Comparison of ENCODE assay signal across 11 cellular contexts in genomic region chr3:46986055-46986730, GRCh38. TPM values are rescaled to one million over a fixed set of nuclear protein-coding genes. Genes with fewer than 3 reads are reported as not detected.
A peak's percentile ranks its signal among the peaks of the same experiment; 100 is the strongest.
DNase-seq lines count a peak whose midpoint lies in the region; ATAC-seq, FAIRE-seq and TF ChIP-seq lines count a peak whose summit lies in the region.
"Had no signal": no experiment of that assay in that cellular context is flagged by ENCODE, and none has a peak within 500 bp of the region (broad histone marks: within the 10 kb centered on the region; RNA-seq: fewer than 3 reads in every experiment).

No MANE protein-coding gene starts in this region.

- H3K9ac ChIP-seq in keratinocyte (ENCODE audit: control insufficient read depth, extremely low read depth, insufficient read depth, low read length), result no peak overlapping the region

- no peak for ATAC-seq in activated CD8-positive, alpha-beta T cell treated with anti-CD3 and anti-CD28 coated beads, Interleukin-2, amount 10 ng/mL, durations not matched to agents 7 days and 5 days
- no peak for ATAC-seq in GM19328 (IDR thresholded peaks at IDR 0.05; ENCODE audit: unreplicated experiment)
- ATAC-seq: gastroesophageal sphincter had no signal

- H3K27ac Mint-ChIP-seq in activated naive CD4-positive, alpha-beta T cell treated with anti-CD3 and anti-CD28 coated beads, Interleukin-2, amount 10 ng/mL, durations not matched to agents 7 days and 5 days, result peak overlapping the region; percentile 92
- peak overlapping the region; percentile 93 for H3K27ac Mint-ChIP-seq in activated CD8-positive, alpha-beta T cell treated with anti-CD3 and anti-CD28 coated beads, Interleukin-2, amount 10 ng/mL, durations not matched to agents 7 days and 5 days
- peak overlapping the region; percentile 90 for H3K27ac Mint-ChIP-seq in type B pancreatic cell

- no peak overlapping the region for H3K4me3 ChIP-seq in keratinocyte (ENCODE audit: control insufficient read depth in 2 of 3, extremely low read depth in 1 of 3, insufficient read depth in 2 of 3, low read depth in 1 of 3, low read length in 3 of 3)
- H3K4me3 ChIP-seq: gastroesophageal sphincter, tibial nerve had no signal

- peaks cover 89% of the 10 kb centered on the region for H3K4me1 Mint-ChIP-seq in activated naive CD4-positive, alpha-beta T cell treated with anti-CD3 and anti-CD28 coated beads, Interleukin-2, amount 10 ng/mL, durations not matched to agents 7 days and 5 days
- H3K4me1 Mint-ChIP-seq in activated CD8-positive, alpha-beta T cell treated with anti-CD3 and anti-CD28 coated beads, Interleukin-2, amount 10 ng/mL, durations not matched to agents 7 days and 5 days (ENCODE audit: low read depth), result peaks cover 83% of the 10 kb centered on the region
- peaks cover 20% of the 10 kb centered on the region for H3K4me1 Mint-ChIP-seq in type B pancreatic cell (ENCODE audit: unreplicated experiment)

- H4K20me1 ChIP-seq in keratinocyte (ENCODE audit: control insufficient read depth, extremely low read depth, insufficient read depth, low read length), result no peaks in the 10 kb centered on the region

- peak overlapping the region; percentile 4 for H3K27ac ChIP-seq in keratinocyte (ENCODE audit: control insufficient read depth, insufficient read depth, low read length)
- H3K27ac ChIP-seq: tibial nerve had no signal

- H3K9me3 ChIP-seq in keratinocyte (ENCODE audit: control insufficient read depth, low read depth, low read length), result no peaks in the 10 kb centered on the region
- H3K9me3 ChIP-seq: gastroesophageal sphincter, tibial nerve had no signal

- H3K4me3 Mint-ChIP-seq in activated naive CD4-positive, alpha-beta T cell treated with anti-CD3 and anti-CD28 coated beads, Interleukin-2, amount 10 ng/mL, durations not matched to agents 7 days and 5 days, result peak overlapping the region; percentile 78
- peak overlapping the region; percentile 80 for H3K4me3 Mint-ChIP-seq in activated CD8-positive, alpha-beta T cell treated with anti-CD3 and anti-CD28 coated beads, Interleukin-2, amount 10 ng/mL, durations not matched to agents 7 days and 5 days
- H3K4me3 Mint-ChIP-seq in type B pancreatic cell, result peak overlapping the region; percentile 59

- POLR2A ChIA-PET in activated CD8-positive, alpha-beta T cell treated with anti-CD3 and anti-CD28 coated beads, Interleukin-2, amount 10 ng/mL, durations not matched to agents 7 days and 5 days (lab: Charles Lee), result interaction anchor here (2.5 kb wide), 1 partner anchor 8 kb away, joined by 22 read pairs; the partner anchor contains the start of genes CCDC12 and NBEAL2

- H3K4me1 ChIP-seq in keratinocyte (ENCODE audit: control insufficient read depth, extremely low read depth, insufficient read depth, low read length), result peaks cover 44% of the 10 kb centered on the region

- peak overlapping the region; percentile 3 for H3K4me2 ChIP-seq in keratinocyte (ENCODE audit: control insufficient read depth, extremely low read depth, insufficient read depth, low read depth, low read length)

- peaks cover 7 to 15% of the 10 kb centered on the region in 2 experiments for H3K36me3 ChIP-seq in keratinocyte (ENCODE audit: control insufficient read depth in 2 of 2, extremely low read depth in 1 of 2, insufficient read depth in 2 of 2, low read length in 2 of 2)

- H3K27me3 Mint-ChIP-seq in activated naive CD4-positive, alpha-beta T cell treated with anti-CD3 and anti-CD28 coated beads, Interleukin-2, amount 10 ng/mL, durations not matched to agents 7 days and 5 days, result no peaks in the 10 kb centered on the region
- H3K27me3 Mint-ChIP-seq in activated CD8-positive, alpha-beta T cell treated with anti-CD3 and anti-CD28 coated beads, Interleukin-2, amount 10 ng/mL, durations not matched to agents 7 days and 5 days (ENCODE audit: low read depth), result no peaks in the 10 kb centered on the region
- no peaks in the 10 kb centered on the region for H3K27me3 Mint-ChIP-seq in type B pancreatic cell

- TF ChIP-seq CTCF in keratinocyte (optimal IDR thresholded peaks at IDR 0.05 in 1 of 3, IDR thresholded peaks at IDR 0.05 in 1 of 3, conservative IDR thresholded peaks at IDR 0.05 in 1 of 3; ENCODE audit: extremely low read depth in 1 of 3, insufficient read depth in 2 of 3, low read length in 3 of 3) (no peak), type B pancreatic cell (conservative IDR thresholded peaks at IDR 0.05) (no peak)

- CTCF ChIA-PET in activated naive CD4-positive, alpha-beta T cell treated with anti-CD3 and anti-CD28 coated beads, Interleukin-2, amount 10 ng/mL, durations not matched to agents 7 days and 5 days (lab: Charles Lee), result interaction anchor here (0.8 to 1.2 kb wide), 2 partner anchors 12 to 17 kb away, joined by 3 read pairs; no protein-coding TSS in a partner anchor
- CTCF ChIA-PET in activated CD8-positive, alpha-beta T cell treated with anti-CD3 and anti-CD28 coated beads, Interleukin-2, amount 10 ng/mL, durations not matched to agents 7 days and 5 days (lab: Charles Lee), result interaction anchor here (0.9 to 2.3 kb wide), 2 partner anchors 12 to 20 kb away, joined by 3 to 10 read pairs; no protein-coding TSS in a partner anchor

- H3K9me1 ChIP-seq in keratinocyte (ENCODE audit: control insufficient read depth, extremely low read depth, insufficient read depth, low read length), result no peaks in the 10 kb centered on the region

- dilution Hi-C loops in keratinocyte (cut with MboI; ENCODE audit: extremely low pct_ligation_motif_present, low sequenced_read_pairs), result no loop called here

- peaks cover 19% of the 10 kb centered on the region for H3K79me2 ChIP-seq in keratinocyte (ENCODE audit: control insufficient read depth, insufficient read depth, low read length)

- H3K27me3 ChIP-seq in keratinocyte (ENCODE audit: control insufficient read depth, extremely low read depth, insufficient read depth, low read length), result no peaks in the 10 kb centered on the region
- H3K27me3 ChIP-seq: gastroesophageal sphincter, tibial nerve had no signal

- peaks cover 64% of the 10 kb centered on the region for H3K36me3 Mint-ChIP-seq in activated naive CD4-positive, alpha-beta T cell treated with anti-CD3 and anti-CD28 coated beads, Interleukin-2, amount 10 ng/mL, durations not matched to agents 7 days and 5 days
- H3K36me3 Mint-ChIP-seq in activated CD8-positive, alpha-beta T cell treated with anti-CD3 and anti-CD28 coated beads, Interleukin-2, amount 10 ng/mL, durations not matched to agents 7 days and 5 days (ENCODE audit: low read depth), result peaks cover 53% of the 10 kb centered on the region
- H3K36me3 Mint-ChIP-seq in type B pancreatic cell, result peaks cover 5% of the 10 kb centered on the region

- FAIRE-seq in keratinocyte (lab: Jason Lieb, UNC), result no peak

- no peak overlapping the region for H2AFZ ChIP-seq in keratinocyte (ENCODE audit: control insufficient read depth, low read length)

- H3K9me3 Mint-ChIP-seq in activated naive CD4-positive, alpha-beta T cell treated with anti-CD3 and anti-CD28 coated beads, Interleukin-2, amount 10 ng/mL, durations not matched to agents 7 days and 5 days, result no peaks in the 10 kb centered on the region
- no peaks in the 10 kb centered on the region for H3K9me3 Mint-ChIP-seq in activated CD8-positive, alpha-beta T cell treated with anti-CD3 and anti-CD28 coated beads, Interleukin-2, amount 10 ng/mL, durations not matched to agents 7 days and 5 days (ENCODE audit: insufficient read depth)
- H3K9me3 Mint-ChIP-seq in type B pancreatic cell, result no peaks in the 10 kb centered on the region

- DNase-seq in activated naive CD4-positive, alpha-beta T cell treated with anti-CD3 and anti-CD28 coated beads, Interleukin-2, amount 10 ng/mL, durations not matched to agents 7 days and 5 days, result no peak
- no peak for DNase-seq in activated naive CD4-positive, alpha-beta T cell (lab: John Stamatoyannopoulos, UW)
- no peak for DNase-seq in activated CD8-positive, alpha-beta T cell treated with anti-CD3 and anti-CD28 coated beads, Interleukin-2, amount 10 ng/mL, durations not matched to agents 7 days and 5 days
- DNase-seq in keratinocyte (ENCODE audit: low read depth, low spot score) (no peak), type B pancreatic cell (ENCODE audit: extremely low spot score, unreplicated experiment) (no peak), activated gamma-delta T cell (lab: John Stamatoyannopoulos, UW) (no peak)
- DNase-seq in activated CD4-positive, CD25-positive, alpha-beta regulatory T cell (lab: John Stamatoyannopoulos, UW), result no peak
- DNase-seq: NCI-H1092 had no signal

RNA-seq across cellular contexts. Expression of gene NBEAL2, which starts 6.7 kb away (rescaled TPM):
- total RNA-seq in activated CD8-positive, alpha-beta T cell treated with anti-CD3 and anti-CD28 coated beads, Interleukin-2, amount 10 ng/mL, durations not matched to agents 7 days and 5 days, result 100 to 1,000 TPM; 206 to 212 TPM
- 22.8 to 48.7 TPM (median 28.7 TPM) in 3 replicates for polyA plus RNA-seq in keratinocyte
- polyA plus RNA-seq in keratinocyte (2011; ENCODE audit: low read depth), result 192 TPM
- polyA plus RNA-seq in keratinocyte (2011; cell fraction: cytosol; rRNA removed), result 7.7 and 12.7 TPM in 2 replicates
- 208 and 280 TPM in 2 replicates for polyA plus RNA-seq in keratinocyte (2011; cell fraction: nucleus; rRNA removed)
- 36.1 and 107 TPM in 2 replicates for polyA plus RNA-seq in keratinocyte (2012; ENCODE audit: low replicate concordance)
- 53.4 to 109 TPM (median 55.2 TPM) in 3 replicates for polyA minus RNA-seq in keratinocyte
- 23.4 TPM for polyA minus RNA-seq in keratinocyte (2011; cell fraction: cytosol; rRNA and poly(A)+ RNA removed)
- 96.3 and 96.6 TPM in 2 replicates for polyA minus RNA-seq in keratinocyte (2011; cell fraction: nucleus; rRNA and poly(A)+ RNA removed)
- 115 and 241 TPM in 2 replicates for total RNA-seq in type B pancreatic cell (ENCODE audit: low replicate concordance)

RNA-seq across cellular contexts. Expression of gene CCDC12, which starts 9.6 kb away (rescaled TPM):
- total RNA-seq in activated CD8-positive, alpha-beta T cell treated with anti-CD3 and anti-CD28 coated beads, Interleukin-2, amount 10 ng/mL, durations not matched to agents 7 days and 5 days, result 10 to 100 TPM; 59.4 to 62.2 TPM
- polyA plus RNA-seq in keratinocyte, result 24.0 to 41.9 TPM (median 27.5 TPM) in 3 replicates
- polyA plus RNA-seq in keratinocyte (2011; ENCODE audit: low read depth), result 31.5 TPM
- polyA plus RNA-seq in keratinocyte (2011; cell fraction: cytosol; rRNA removed), result 16.8 and 27.1 TPM in 2 replicates
- 41.0 and 42.0 TPM in 2 replicates for polyA plus RNA-seq in keratinocyte (2011; cell fraction: nucleus; rRNA removed)
- polyA plus RNA-seq in keratinocyte (2012; ENCODE audit: low replicate concordance), result 34.8 and 39.2 TPM in 2 replicates
- polyA minus RNA-seq in keratinocyte, result 17.9 to 28.4 TPM (median 25.3 TPM) in 3 replicates
- 20.3 TPM for polyA minus RNA-seq in keratinocyte (2011; cell fraction: cytosol; rRNA and poly(A)+ RNA removed)
- polyA minus RNA-seq in keratinocyte (2011; cell fraction: nucleus; rRNA and poly(A)+ RNA removed), result 17.5 and 18.6 TPM in 2 replicates
- 46.7 and 49.7 TPM in 2 replicates for total RNA-seq in type B pancreatic cell (ENCODE audit: low replicate concordance)
